Comparison of ENCODE assay signal across 8 cellular contexts in genomic region chr1:228037401-228038386, GRCh38. TPM values are rescaled to one million over a fixed set of nuclear protein-coding genes. Genes with fewer than 3 reads are reported as not detected.
DNase-seq lines count a peak whose midpoint lies in the region; ATAC-seq and TF ChIP-seq lines count a peak whose summit lies in the region.

No MANE protein-coding gene starts in this region.

- H3K9me3 Mint-ChIP-seq in type B pancreatic cell, result peaks cover 5% of the 10 kb centered on the region

- H3K4me1 Mint-ChIP-seq in type B pancreatic cell (ENCODE audit: unreplicated experiment), result no peaks in the 10 kb centered on the region

- peak overlapping the region; percentile 46 for H3K27ac Mint-ChIP-seq in type B pancreatic cell

- peak overlapping the region; percentile 74 for H3K4me3 Mint-ChIP-seq in type B pancreatic cell

- DNase-seq in activated gamma-delta T cell treated with anti-CD3 and anti-CD28 coated beads, Interleukin-2, amount 50 U/mL, for 16 hours (ENCODE audit: low read depth), result peak; percentile 7
- DNase-seq in activated gamma-delta T cell treated with Interleukin-2 at 50 U/mL for 16 hours, result no peak
- peak; percentile 71 for DNase-seq in astrocyte of the hippocampus (ENCODE audit: low read depth, low spot score)
- DNase-seq in lung microvascular endothelial cell (ENCODE audit: low read depth in 2 of 2), result peak; percentile 43 to 53
- DNase-seq in type B pancreatic cell (ENCODE audit: extremely low spot score, unreplicated experiment), result peak; percentile 74
- no peak for DNase-seq in HUDEP-2 (lab: John Stamatoyannopoulos, UW; ENCODE audit: unreplicated experiment in 76 of 76)
- no peak for DNase-seq in NCI-H748 treated with DMSO at 0.1 percent for 48 hours (lab: John Stamatoyannopoulos, UW)

- peak; percentile 91 for ATAC-seq in HG03354 (IDR thresholded peaks at IDR 0.05; ENCODE audit: poor library complexity, severe bottlenecking, unreplicated experiment)

- no peak for TF ChIP-seq CTCF in type B pancreatic cell (conservative IDR thresholded peaks at IDR 0.05)

- no peaks in the 10 kb centered on the region for H3K36me3 Mint-ChIP-seq in type B pancreatic cell

- H3K27me3 Mint-ChIP-seq in type B pancreatic cell, result peaks cover 52% of the 10 kb centered on the region

RNA-seq across cellular contexts. Expression of gene WNT3A, which starts 30.9 kb away (rescaled TPM):
- total RNA-seq in lung microvascular endothelial cell (not detected in 2 replicates), type B pancreatic cell (ENCODE audit: low replicate concordance) (0.21 and 6.4 TPM in 2 replicates)

RNA-seq across cellular contexts. Expression of gene ARF1, which starts 44.8 kb away (rescaled TPM):
- total RNA-seq in lung microvascular endothelial cell (205 and 292 TPM in 2 replicates), type B pancreatic cell (ENCODE audit: low replicate concordance) (288 and 401 TPM in 2 replicates)

Comparison
In these comparisons a context has a peak if more than half of its experiments do, and no peak if none do; other contexts are left out.
1. DNase-seq: peak in activated gamma-delta T cell treated with anti-CD3 and anti-CD28 coated beads, Interleukin-2, amount 50 U/mL, for 16 hours (single experiment), astrocyte of the hippocampus (single experiment), lung microvascular endothelial cell (2 of 2) and type B pancreatic cell (single experiment); none in activated gamma-delta T cell treated with Interleukin-2 at 50 U/mL for 16 hours (single experiment), HUDEP-2 (0 of 76) and NCI-H748 treated with DMSO at 0.1 percent for 48 hours (single experiment).